ENCODE assay signal across 8 cellular contexts in the genomic region with DNA sequence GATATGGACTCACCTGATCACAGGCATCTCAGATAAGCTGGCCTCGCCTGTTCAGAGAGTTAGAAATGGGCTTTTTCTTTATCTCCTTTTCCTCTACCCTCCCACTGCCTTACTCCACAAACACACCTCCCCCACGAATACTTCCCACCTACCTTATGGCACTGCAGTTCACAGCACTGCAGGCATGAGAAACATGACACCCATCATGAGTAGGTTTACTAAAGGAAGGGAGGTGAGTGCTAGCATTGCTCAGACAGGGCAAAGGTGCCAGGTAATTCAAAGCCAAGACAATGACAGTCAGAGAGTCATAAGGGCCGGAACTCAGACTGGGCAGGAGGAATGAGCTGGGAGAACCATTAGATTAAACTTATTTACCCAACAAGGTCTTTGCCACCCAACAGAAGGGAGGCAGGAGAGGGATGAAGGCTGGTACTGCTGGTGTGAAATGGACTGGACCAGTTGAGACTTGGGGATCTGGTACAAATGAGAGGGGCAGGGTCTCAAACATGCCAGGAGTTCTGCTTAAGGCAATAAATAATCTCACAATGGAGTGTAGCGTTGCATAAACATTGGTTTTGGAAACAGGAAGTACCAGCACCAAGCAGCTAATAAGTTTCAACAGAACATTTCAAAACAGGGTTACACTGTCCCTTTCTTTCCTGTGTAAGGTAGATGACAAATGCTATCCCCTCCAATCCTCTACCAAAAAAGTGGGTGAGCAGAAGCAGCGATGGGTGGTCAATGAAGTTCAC.
DNase-seq lines count a peak whose midpoint lies in the region; ATAC-seq and TF ChIP-seq lines count a peak whose summit lies in the region.

No MANE protein-coding gene starts in this region.

- peaks cover 73% of the 10 kb centered on the region for H4K20me1 ChIP-seq in IMR-90 (ENCODE audit: insufficient read depth, low read length)

- H4K5ac ChIP-seq in IMR-90 (ENCODE audit: low read depth, low read length), result no peak overlapping the region

- H3K18ac ChIP-seq in IMR-90 (ENCODE audit: low read depth, low read length), result no peak overlapping the region

- H3K9me3 ChIP-seq in IMR-90 (ENCODE audit: control insufficient read depth, insufficient read depth, low read length) (no peaks in the 10 kb centered on the region), liver (ENCODE audit: control insufficient read depth in 4 of 4, low read length in 3 of 4) (no peaks in the 10 kb centered on the region)

- H3K56ac ChIP-seq in IMR-90 (ENCODE audit: extremely low read depth, insufficient read depth, low read length), result no peak overlapping the region

- intact Hi-C loops in CD14-positive monocyte (cut with micrococcal nuclease) (loop anchor here (5.0 kb wide), 3 partner anchors 43 to 108 kb away; no protein-coding TSS in a partner anchor), IMR-90 (cut with micrococcal nuclease) (no loop called here)

- peak overlapping the region; percentile 12; the same call in 1 of the 2 replicates for H3K14ac ChIP-seq in IMR-90 (replicated peaks; ENCODE audit: low read depth, low read length)

- ATAC-seq in IMR-90 (ENCODE audit: low read depth) (0 out of 2 replicates have a peak, but pooled peaks have one; percentile 5), GM19467 (IDR thresholded peaks at IDR 0.05; ENCODE audit: unreplicated experiment) (no peak), GM18858 (IDR thresholded peaks at IDR 0.05; ENCODE audit: unreplicated experiment) (no peak), HG03095 (IDR thresholded peaks at IDR 0.05; ENCODE audit: unreplicated experiment) (no peak)
- peak in 1 of 2 donors; percentile 9 for ATAC-seq in activated T-cell treated with anti-CD3 and anti-CD28 coated beads, Interleukin-2, amount 50 U/mL, for 4 hours

- H3K27ac ChIP-seq in IMR-90 (ENCODE audit: insufficient read depth, low read length), result peak overlapping the region; percentile 12; the same call in 1 of the 2 replicates
- peak overlapping the region; percentile 70 to 80 for H3K27ac ChIP-seq in liver (ENCODE audit: low read depth in 1 of 2, low read length in 2 of 2)

- no peak for DNase-seq in CD14-positive monocyte (ENCODE audit: low spot score)
- no peak for DNase-seq in IMR-90
- no peak for DNase-seq in activated T-cell treated with anti-CD3 and anti-CD28 coated beads, Interleukin-2, amount 50 U/mL, for 4 hours
- DNase-seq in NCI-H524 (lab: John Stamatoyannopoulos, UW), result no peak

- peak overlapping the region; percentile 83 for H2AK9ac ChIP-seq in IMR-90 (replicated peaks; ENCODE audit: low read depth, low read length, poor library complexity)

- H4K8ac ChIP-seq in IMR-90 (ENCODE audit: low read depth in 2 of 2, low read length in 2 of 2), result peak overlapping the region in 1 of 2 experiments; percentile 19; a peak in 1 of 4 replicates

- TF ChIP-seq POLR2A in IMR-90 (IDR thresholded peaks at IDR 0.05; ENCODE audit: low read depth, low read length), result no peak

- peaks cover 42% of the 10 kb centered on the region for H3K9me1 ChIP-seq in IMR-90 (ENCODE audit: insufficient read depth, low read length)

- H3K4me1 ChIP-seq in IMR-90 (ENCODE audit: control insufficient read depth, insufficient read depth, low read length) (peaks cover 33% of the 10 kb centered on the region), liver (ENCODE audit: control insufficient read depth in 4 of 4, insufficient read depth in 4 of 4, low read length in 3 of 4) (peaks cover 10 to 54% (median 28%) of the 10 kb centered on the region in 4 donors)

- no peak overlapping the region for H3K4me3 ChIP-seq in IMR-90 (ENCODE audit: insufficient read depth, low read depth, low read length)
- no peak overlapping the region for H3K4me3 ChIP-seq in liver (ENCODE audit: low read depth in 1 of 3, low read length in 3 of 3)

- H3K27ac Mint-ChIP-seq in CD14-positive monocyte, result peak overlapping the region; percentile 96 to 100 (median 98)

- peak overlapping the region; percentile 31; the same call in 1 of the 2 replicates for H2AK5ac ChIP-seq in IMR-90 (ENCODE audit: low read depth, low read length)

- peaks cover 37 to 46% of the 10 kb centered on the region in 2 donors for H3K36me3 Mint-ChIP-seq in CD14-positive monocyte
- H3K36me3 Mint-ChIP-seq in activated T-cell treated with anti-CD3 and anti-CD28 coated beads, Interleukin-2, amount 50 U/mL, for 4 hours (ENCODE audit: insufficient read depth), result peaks cover 37% of the 10 kb centered on the region

- dilution Hi-C loops in IMR-90 (cut with HindIII; ENCODE audit: low sequenced_read_pairs, unreplicated experiment), result no loop called here

- no CpG with 5 or more reads among the region's 5 CpGs for WGBS in IMR-90 (ENCODE audit: extremely low coverage in 2 of 2, insufficient read length in 1 of 2), 2 experiments
- WGBS in liver, result 69% methylated on average over 5 of the region's 5 CpGs

- H2BK20ac ChIP-seq in IMR-90 (ENCODE audit: low read depth, low read length), result 0 out of 2 replicates have a peak overlapping the region, but pooled peaks have one; percentile 3

- H3K27me3 Mint-ChIP-seq in CD14-positive monocyte (ENCODE audit: low read depth in 3 of 3), result peaks cover 0 to 1% (median 0%) of the 10 kb centered on the region in 3 donors
- H3K27me3 Mint-ChIP-seq in activated T-cell treated with anti-CD3 and anti-CD28 coated beads, Interleukin-2, amount 50 U/mL, for 4 hours (ENCODE audit: low read depth), result no peaks in the 10 kb centered on the region

- H3K4ac ChIP-seq in IMR-90 (ENCODE audit: low read depth, low read length), result peak overlapping the region; percentile 64

- peak overlapping the region; percentile 43 for H2BK5ac ChIP-seq in IMR-90 (ENCODE audit: low read depth, low read length, poor library complexity, severe bottlenecking)

- peak overlapping the region; percentile 3; the same call in 1 of the 2 replicates for H2BK120ac ChIP-seq in IMR-90 (ENCODE audit: low read depth, low read length)

- no peak overlapping the region for H2AFZ ChIP-seq in IMR-90 (replicated peaks; ENCODE audit: low read length, poor library complexity)

- no peaks in the 10 kb centered on the region for H3K9me3 Mint-ChIP-seq in CD14-positive monocyte
- H3K9me3 Mint-ChIP-seq in activated T-cell treated with anti-CD3 and anti-CD28 coated beads, Interleukin-2, amount 50 U/mL, for 4 hours, result no peaks in the 10 kb centered on the region

- peak overlapping the region in 1 of 2 donors; percentile 54 for H3K4me3 Mint-ChIP-seq in CD14-positive monocyte
- peak overlapping the region; percentile 42 for H3K4me3 Mint-ChIP-seq in activated T-cell treated with anti-CD3 and anti-CD28 coated beads, Interleukin-2, amount 50 U/mL, for 4 hours

- POLR2A ChIA-PET in IMR-90 (lab: Charles Lee; ENCODE audit: unreplicated experiment), result no interaction called here

- CTCF ChIA-PET in IMR-90 (lab: Yijun Ruan, JAX), result no interaction called here

- peaks cover 94% of the 10 kb centered on the region for H3K4me1 Mint-ChIP-seq in CD14-positive monocyte
- peaks cover 92% of the 10 kb centered on the region for H3K4me1 Mint-ChIP-seq in activated T-cell treated with anti-CD3 and anti-CD28 coated beads, Interleukin-2, amount 50 U/mL, for 4 hours (ENCODE audit: low read depth)

- H3K36me3 ChIP-seq in IMR-90 (ENCODE audit: control insufficient read depth, insufficient read depth, low read length) (peaks cover 4% of the 10 kb centered on the region), liver (ENCODE audit: control insufficient read depth in 4 of 4, insufficient read depth in 3 of 4, low read depth in 1 of 4, low read length in 3 of 4) (peaks cover 0 to 2% (median 0%) of the 10 kb centered on the region in 4 donors)

- 0 out of 3 replicates have a peak overlapping the region, but pooled peaks have one; percentile 1 for H2BK15ac ChIP-seq in IMR-90 (ENCODE audit: low read depth, low read length)

- in situ Hi-C loops in IMR-90 (cut with MboI; ENCODE audit: low sequenced_read_pairs), result no loop called here

- TF ChIP-seq RAD21 in IMR-90 (IDR thresholded peaks at IDR 0.05; ENCODE audit: low read length), result no peak
- peak in 1 of 2 donors; percentile 42 for TF ChIP-seq RAD21 in liver (IDR thresholded peaks at IDR 0.05)

- no peaks in the 10 kb centered on the region for H3K27me3 ChIP-seq in IMR-90 (ENCODE audit: control insufficient read depth, insufficient read depth, low read length)
- H3K27me3 ChIP-seq in liver (ENCODE audit: control insufficient read depth in 4 of 4, insufficient read depth in 4 of 4, low read length in 3 of 4), result no peaks in the 10 kb centered on the region

- TF ChIP-seq CTCF in CD14-positive monocyte (IDR thresholded peaks at IDR 0.05) (no peak), IMR-90 (conservative IDR thresholded peaks at IDR 0.05; ENCODE audit: low read depth, low read length) (no peak), liver (IDR thresholded peaks at IDR 0.05; ENCODE audit: low read depth, low read length, missing input control) (no peak)

- no peak overlapping the region for H4K91ac ChIP-seq in IMR-90 (ENCODE audit: insufficient read depth, low read depth, low read length)

- H3K9ac ChIP-seq in IMR-90 (ENCODE audit: low read depth, low read length) (no peak overlapping the region), liver (ENCODE audit: low read depth in 1 of 2, low read length in 2 of 2) (no peak overlapping the region)

- H3K23ac ChIP-seq in IMR-90 (ENCODE audit: low read depth, low read length), result peak overlapping the region; percentile 40; the same call in 1 of the 2 replicates

- peaks cover 45 to 84% of the 10 kb centered on the region in 2 experiments for H3K79me1 ChIP-seq in IMR-90 (ENCODE audit: low read depth in 1 of 2, low read length in 2 of 2)

- no peak overlapping the region for H3K4me2 ChIP-seq in IMR-90 (ENCODE audit: low read depth, low read length)

- no TSS peak for BruUV-seq in IMR-90 (replicated peaks; lab: Mats Ljungman, UMichigan)

TF ChIP-seq in IMR-90, 13 proteins besides CTCF, POLR2A, EP300 and RAD21:
- TF ChIP-seq CEBPB (IDR thresholded peaks at IDR 0.05; ENCODE audit: low read depth, low read length) (0 out of 2 replicates have a peak, but pooled peaks have one; percentile 6), FOS (IDR thresholded peaks at IDR 0.05; ENCODE audit: low read depth, low read length) (no peak)
TF ChIP-seq in IMR-90: peak in this region for 1.

TF ChIP-seq in liver, 16 proteins besides CTCF, POLR2A, EP300 and RAD21:
- TF ChIP-seq EGR1 (IDR thresholded peaks at IDR 0.05; ENCODE audit: low read depth in 2 of 2) (peak in 1 of 2 donors; percentile 28), HNF4A (conservative IDR thresholded peaks at IDR 0.05) (peak in 1 of 2 donors; percentile 25), TAF1 (conservative IDR thresholded peaks at IDR 0.05) (no peak), JUND (IDR thresholded peaks at IDR 0.05) (no peak), SP1 (IDR thresholded peaks at IDR 0.05) (peak; percentile 34)
- TF ChIP-seq, protein P1, sequence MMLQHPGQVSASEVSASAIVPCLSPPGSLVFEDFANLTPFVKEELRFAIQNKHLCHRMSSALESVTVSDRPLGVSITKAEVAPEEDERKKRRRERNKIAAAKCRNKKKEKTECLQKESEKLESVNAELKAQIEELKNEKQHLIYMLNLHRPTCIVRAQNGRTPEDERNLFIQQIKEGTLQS (IDR thresholded peaks at IDR 0.05), result no peak
